ENCODE assay signal across 1 cellular context in genomic region chr7:103132995-103133688, GRCh38.
TF ChIP-seq lines count a peak whose summit lies in the region.

No MANE protein-coding gene starts in this region.

TF ChIP-seq in HEK293, 187 proteins besides CTCF, POLR2A, EP300 and RAD21 (continued from another document):
- TF ChIP-seq, protein P1, sequence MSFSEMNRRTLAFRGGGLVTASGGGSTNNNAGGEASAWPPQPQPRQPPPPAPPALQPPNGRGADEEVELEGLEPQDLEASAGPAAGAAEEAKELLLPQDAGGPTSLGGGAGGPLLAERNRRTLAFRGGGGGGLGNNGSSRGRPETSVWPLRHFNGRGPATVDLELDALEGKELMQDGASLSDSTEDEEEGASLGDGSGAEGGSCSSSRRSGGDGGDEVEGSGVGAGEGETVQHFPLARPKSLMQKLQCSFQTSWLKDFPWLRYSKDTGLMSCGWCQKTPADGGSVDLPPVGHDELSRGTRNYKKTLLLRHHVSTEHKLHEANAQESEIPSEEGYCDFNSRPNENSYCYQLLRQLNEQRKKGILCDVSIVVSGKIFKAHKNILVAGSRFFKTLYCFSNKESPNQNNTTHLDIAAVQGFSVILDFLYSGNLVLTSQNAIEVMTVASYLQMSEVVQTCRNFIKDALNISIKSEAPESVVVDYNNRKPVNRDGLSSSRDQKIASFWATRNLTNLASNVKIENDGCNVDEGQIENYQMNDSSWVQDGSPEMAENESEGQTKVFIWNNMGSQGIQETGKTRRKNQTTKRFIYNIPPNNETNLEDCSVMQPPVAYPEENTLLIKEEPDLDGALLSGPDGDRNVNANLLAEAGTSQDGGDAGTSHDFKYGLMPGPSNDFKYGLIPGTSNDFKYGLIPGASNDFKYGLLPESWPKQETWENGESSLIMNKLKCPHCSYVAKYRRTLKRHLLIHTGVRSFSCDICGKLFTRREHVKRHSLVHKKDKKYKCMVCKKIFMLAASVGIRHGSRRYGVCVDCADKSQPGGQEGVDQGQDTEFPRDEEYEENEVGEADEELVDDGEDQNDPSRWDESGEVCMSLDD (tag by site-specific recombination; IDR thresholded peaks at IDR 0.05) = no peak
- TF ChIP-seq ZNF518A (tag by site-specific recombination; conservative IDR thresholded peaks at IDR 0.05; ENCODE audit: low read depth) = no peak
- TF ChIP-seq ZNF664 (tag by site-specific recombination; IDR thresholded peaks at IDR 0.05) = no peak
- TF ChIP-seq ZNF274 (IDR thresholded peaks at IDR 0.05; ENCODE audit: low read length) = no peak
- TF ChIP-seq ZNF274 (tag by site-specific recombination; IDR thresholded peaks at IDR 0.05; ENCODE audit: borderline replicate concordance) = no peak
TF ChIP-seq in HEK293: peak in this region for 2.
